10 cellular contexts compared by ENCODE assay signal in the genomic region with DNA sequence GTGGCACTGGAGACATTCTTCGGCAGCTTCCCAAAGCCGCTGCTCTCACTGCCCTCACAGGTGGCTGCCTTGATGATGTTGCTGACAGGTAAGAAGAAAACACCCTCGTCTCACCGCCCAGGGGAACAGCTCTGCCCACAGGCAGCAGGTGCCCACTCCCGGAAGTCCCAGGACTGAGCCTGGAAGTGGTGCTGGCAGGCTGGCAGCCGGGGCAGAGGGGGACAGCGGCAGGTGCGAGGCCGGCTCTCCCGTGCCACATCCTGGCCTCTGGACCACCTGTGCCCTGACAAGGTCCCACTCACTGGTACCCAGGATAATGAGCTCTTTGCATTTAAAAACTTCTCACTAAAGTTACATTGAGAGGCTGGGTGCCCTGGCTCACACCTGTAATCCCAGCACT. TPM values are rescaled to one million over a fixed set of nuclear protein-coding genes. Genes with fewer than 3 reads are reported as not detected.
"Had no signal": no experiment of that assay in that cellular context is flagged by ENCODE, and none has a peak within 500 bp of the region (broad histone marks: within the 10 kb centered on the region; RNA-seq: fewer than 3 reads in every experiment).

No MANE protein-coding gene starts in this region.

- H3K4me3 ChIP-seq: GM23248, K562 had no signal

- H3K27ac ChIP-seq: GM23248, HL-60 had no signal

- H3K9ac ChIP-seq: GM23248 had no signal

- H3K4me3 Mint-ChIP-seq: H9 had no signal

- DNase-seq: GM23248, GOT3, H9, HCEC 1CT, IMR-90, KG1 had no signal

- FAIRE-seq: H54, K562 had no signal

- ATAC-seq: K562 had no signal

- H2AFZ ChIP-seq: GM23248 had no signal

- H3K9me3 Mint-ChIP-seq: H9 had no signal

RNA-seq across cellular contexts. Expression of gene PVALEF, which starts 37.0 kb away (rescaled TPM):
- total RNA-seq: GM23248, H9, HT1080, IMR-90, K562 had no signal
- polyA plus RNA-seq: GM23248, IMR-90, K562 had no signal
